Comparison of ENCODE assay signal across 8 cellular contexts in genomic region chr16:66961065-66961744, GRCh38. TPM values are rescaled to one million over a fixed set of nuclear protein-coding genes. Genes with fewer than 3 reads are reported as not detected.
DNase-seq lines count a peak whose midpoint lies in the region; ATAC-seq and TF ChIP-seq lines count a peak whose summit lies in the region.

Gene CES3 (plus strand): TSS chr16:66961266. CDS start chr16:66961308, 42 bp downstream.

- H3K9me3 ChIP-seq in spleen, result no peaks in the 10 kb centered on the region

- peaks cover 0 to 41% (median 7%) of the 10 kb centered on the region in 6 donors for H3K4me1 ChIP-seq in spleen

- peak; percentile 74 for DNase-seq in DMS153 treated with DMSO at 0.1 percent for 48 hours (lab: John Stamatoyannopoulos, UW; ENCODE audit: unreplicated experiment)
- DNase-seq in LNCaP clone FGC (ENCODE audit: low read depth), result no peak
- DNase-seq in SK-N-DZ (ENCODE audit: low spot score), result peak; percentile 86
- DNase-seq in amniotic epithelial cell (ENCODE audit: low read depth), result peak; percentile 72
- peak; percentile 80 for DNase-seq in iPS DF 19.7 (ENCODE audit: low read depth, low spot score)
- no peak for DNase-seq in spleen

- intact Hi-C loops in spleen (cut with DNase I; ENCODE audit: low total_unique reads), result no loop called here

- TF ChIP-seq POLR2A in spleen (IDR thresholded peaks at IDR 0.05), result no peak

- H3K27ac ChIP-seq in spleen, result peak within 1 kb of the TSS in 1 of 8 donors; percentile 38

- H3K4me3 ChIP-seq in LNCaP clone FGC (ENCODE audit: low read depth, low read length) (peak within 1 kb of the TSS; percentile 17), spleen (peak within 1 kb of the TSS in 1 of 8 donors; percentile 28)

- no peaks in the 10 kb centered on the region for H3K36me3 ChIP-seq in spleen

- 71 to 79% (median 73%) methylated on average over 16 of the region's 16 CpGs for WGBS in spleen, 5 donors

- TF ChIP-seq CTCF in LNCaP clone FGC (IDR thresholded peaks at IDR 0.05; ENCODE audit: control insufficient read depth, extremely low read depth, insufficient read depth), result peak; percentile 72
- peak in 10 of 11 experiments; percentile 22 to 78 (median 68) for TF ChIP-seq CTCF in spleen (IDR thresholded peaks at IDR 0.05 in 8 of 11, conservative IDR thresholded peaks at IDR 0.05 in 3 of 11)

- ATAC-seq in GM21529 (IDR thresholded peaks at IDR 0.05; ENCODE audit: unreplicated experiment), result peak; percentile 59
- ATAC-seq in GM21515 (IDR thresholded peaks at IDR 0.05; ENCODE audit: unreplicated experiment), result no peak

- peaks cover 0 to 5% (median 0%) of the 10 kb centered on the region in 7 donors for H3K27me3 ChIP-seq in spleen (replicated peaks in 1 of 7)

RNA-seq across cellular contexts. Expression of gene CES3, which starts in this region (rescaled TPM):
- 2.1 and 2.2 TPM in 2 replicates for polyA plus RNA-seq in SK-N-DZ (2014; cell fraction: cytosol; rRNA removed)
- polyA plus RNA-seq in SK-N-DZ (2014; cell fraction: nucleus; rRNA removed), result 9.9 and 12.0 TPM in 2 replicates
- total RNA-seq in spleen, result 1 to 10 TPM in 1 of 7 donors, under 1 TPM in 5, not detected in 1; 0.23 to 1.3 (median 0.33) TPM
- polyA plus RNA-seq in spleen, result under 1 TPM; 0.27 to 0.80 (median 0.43) TPM

Comparison
In these comparisons a context has a peak if more than half of its experiments do, and no peak if none do; other contexts are left out.
1. DNase-seq: peak in DMS153 treated with DMSO at 0.1 percent for 48 hours (single experiment), SK-N-DZ (single experiment), amniotic epithelial cell (single experiment) and iPS DF 19.7 (single experiment); none in LNCaP clone FGC (single experiment) and spleen (single experiment).